16 cellular contexts compared by ENCODE assay signal in the genomic region with DNA sequence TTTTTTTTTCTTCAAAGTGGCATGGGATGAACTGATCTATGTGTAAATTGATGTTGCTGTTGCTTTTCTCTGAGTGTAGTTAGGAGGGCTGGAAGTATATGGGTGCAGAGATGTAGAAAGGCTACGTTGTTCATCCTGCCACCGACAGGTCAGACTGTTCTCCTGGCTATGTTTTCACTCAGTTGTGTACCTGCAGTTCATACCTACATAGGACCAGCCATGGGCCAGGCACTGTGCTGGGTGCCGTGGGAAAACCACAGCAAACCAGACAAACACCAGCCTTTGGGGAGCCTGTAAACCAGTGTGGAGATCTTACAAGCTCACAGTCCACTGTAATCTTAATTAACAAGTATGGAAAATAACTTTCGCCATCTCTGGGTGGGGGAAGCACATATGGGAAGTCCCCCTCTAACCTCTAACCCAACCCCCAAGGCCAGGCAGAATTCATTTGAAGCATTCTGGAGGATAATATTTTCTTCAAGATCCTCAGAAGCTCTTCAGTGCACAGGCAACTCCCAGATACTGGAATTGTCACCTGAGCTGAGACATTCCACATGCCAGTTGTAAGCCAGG. TPM values are rescaled to one million over a fixed set of nuclear protein-coding genes. Genes with fewer than 3 reads are reported as not detected.
DNase-seq lines count a peak whose midpoint lies in the region; ATAC-seq and TF ChIP-seq lines count a peak whose summit lies in the region.
"Had no signal": no experiment of that assay in that cellular context is flagged by ENCODE, and none has a peak within 500 bp of the region (broad histone marks: within the 10 kb centered on the region; RNA-seq: fewer than 3 reads in every experiment).

No MANE protein-coding gene starts in this region.

- H3K36me3 Mint-ChIP-seq in T-helper 2 cell treated with Interferon-gamma antibody and Interleukin-4, amounts not matched to agents 5 μg/mL and 100 μg/mL, for 36 hours (ENCODE audit: low read depth): peaks cover 52% of the 10 kb centered on the region
- peaks cover 67% of the 10 kb centered on the region for H3K36me3 Mint-ChIP-seq in activated T-helper 2 cell treated with anti-CD3 and anti-CD28 coated beads, Interferon-gamma antibody, Interleukin-2, Interleukin-4, amounts not matched to agents 10 μg/mL and 5 μg/mL and 100 μg/mL, durations not matched to agents 14 hours and 24 hours and 36 hours (ENCODE audit: low read depth)
- H3K36me3 Mint-ChIP-seq in progenitor cell of endocrine pancreas (ENCODE audit: insufficient read depth): peaks cover 7% of the 10 kb centered on the region

- no peaks in the 10 kb centered on the region for H3K27me3 Mint-ChIP-seq in T-helper 2 cell treated with Interferon-gamma antibody and Interleukin-4, amounts not matched to agents 5 μg/mL and 100 μg/mL, for 36 hours (ENCODE audit: low read depth)
- no peaks in the 10 kb centered on the region for H3K27me3 Mint-ChIP-seq in activated T-helper 2 cell treated with anti-CD3 and anti-CD28 coated beads, Interferon-gamma antibody, Interleukin-2, Interleukin-4, amounts not matched to agents 10 μg/mL and 5 μg/mL and 100 μg/mL, durations not matched to agents 14 hours and 24 hours and 36 hours (ENCODE audit: low read depth)
- no peaks in the 10 kb centered on the region for H3K27me3 Mint-ChIP-seq in progenitor cell of endocrine pancreas

- H3K36me3 ChIP-seq in sigmoid colon: no peaks in the 10 kb centered on the region
- H3K36me3 ChIP-seq: colonic mucosa, neutrophil had no signal

- no peak for DNase-seq in T-helper 2 cell treated with Interferon-gamma antibody and Interleukin-4, amounts not matched to agents 5 μg/mL and 100 μg/mL, for 36 hours (ENCODE audit: low spot score)
- DNase-seq in T-helper 2 cell (no peak), progenitor cell of endocrine pancreas (ENCODE audit: low spot score, unreplicated experiment) (no peak), sigmoid colon (no peak), GOT3 (lab: John Stamatoyannopoulos, UW) (no peak), NCI-H1417 (lab: John Stamatoyannopoulos, UW) (no peak)
- DNase-seq in activated T-helper 2 cell treated with anti-CD3 and anti-CD28 coated beads, Interferon-gamma antibody, Interleukin-2, Interleukin-4, amounts not matched to agents 10 μg/mL and 5 μg/mL and 100 μg/mL, durations not matched to agents 14 hours and 24 hours and 36 hours (ENCODE audit: low spot score): no peak
- DNase-seq: 8988T, colonic mucosa, GF-D8, IMR-90, NCI-H1105 treated with DMSO at 0.1 percent for 48 hours, PC-9, SW 1271 had no signal

- H3K27me3 ChIP-seq in sigmoid colon: no peaks in the 10 kb centered on the region
- H3K27me3 ChIP-seq: colonic mucosa, neutrophil had no signal

- H3K9me3 ChIP-seq in sigmoid colon: no peaks in the 10 kb centered on the region
- H3K9me3 ChIP-seq: colonic mucosa, neutrophil had no signal

- peak overlapping the region; percentile 79 for H3K27ac Mint-ChIP-seq in T-helper 2 cell treated with Interferon-gamma antibody and Interleukin-4, amounts not matched to agents 5 μg/mL and 100 μg/mL, for 36 hours
- H3K27ac Mint-ChIP-seq in activated T-helper 2 cell treated with anti-CD3 and anti-CD28 coated beads, Interferon-gamma antibody, Interleukin-2, Interleukin-4, amounts not matched to agents 10 μg/mL and 5 μg/mL and 100 μg/mL, durations not matched to agents 14 hours and 24 hours and 36 hours: peak overlapping the region; percentile 88
- H3K27ac Mint-ChIP-seq in progenitor cell of endocrine pancreas: peak overlapping the region; percentile 70

- no peak for TF ChIP-seq CTCF in progenitor cell of endocrine pancreas (IDR thresholded peaks at IDR 0.05; ENCODE audit: unreplicated experiment)
- TF ChIP-seq CTCF in sigmoid colon (IDR thresholded peaks at IDR 0.05): no peak

- H3K4me1 ChIP-seq in sigmoid colon: peaks cover 0 to 60% (median 44%) of the 10 kb centered on the region in 4 donors
- H3K4me1 ChIP-seq: colonic mucosa had no signal

- H3K9me3 Mint-ChIP-seq in T-helper 2 cell treated with Interferon-gamma antibody and Interleukin-4, amounts not matched to agents 5 μg/mL and 100 μg/mL, for 36 hours: no peaks in the 10 kb centered on the region
- H3K9me3 Mint-ChIP-seq in activated T-helper 2 cell treated with anti-CD3 and anti-CD28 coated beads, Interferon-gamma antibody, Interleukin-2, Interleukin-4, amounts not matched to agents 10 μg/mL and 5 μg/mL and 100 μg/mL, durations not matched to agents 14 hours and 24 hours and 36 hours: no peaks in the 10 kb centered on the region
- no peaks in the 10 kb centered on the region for H3K9me3 Mint-ChIP-seq in progenitor cell of endocrine pancreas (ENCODE audit: low read depth)

- TF ChIP-seq EP300 in sigmoid colon (IDR thresholded peaks at IDR 0.05): no peak

- H3K4me1 Mint-ChIP-seq in T-helper 2 cell treated with Interferon-gamma antibody and Interleukin-4, amounts not matched to agents 5 μg/mL and 100 μg/mL, for 36 hours (ENCODE audit: low read depth): peaks cover 84% of the 10 kb centered on the region
- H3K4me1 Mint-ChIP-seq in activated T-helper 2 cell treated with anti-CD3 and anti-CD28 coated beads, Interferon-gamma antibody, Interleukin-2, Interleukin-4, amounts not matched to agents 10 μg/mL and 5 μg/mL and 100 μg/mL, durations not matched to agents 14 hours and 24 hours and 36 hours (ENCODE audit: low read depth): peaks cover 89% of the 10 kb centered on the region
- peaks cover 37% of the 10 kb centered on the region for H3K4me1 Mint-ChIP-seq in progenitor cell of endocrine pancreas (ENCODE audit: low read depth)

- peak overlapping the region; percentile 68 for H3K4me3 Mint-ChIP-seq in T-helper 2 cell treated with Interferon-gamma antibody and Interleukin-4, amounts not matched to agents 5 μg/mL and 100 μg/mL, for 36 hours
- peak overlapping the region; percentile 31 for H3K4me3 Mint-ChIP-seq in activated T-helper 2 cell treated with anti-CD3 and anti-CD28 coated beads, Interferon-gamma antibody, Interleukin-2, Interleukin-4, amounts not matched to agents 10 μg/mL and 5 μg/mL and 100 μg/mL, durations not matched to agents 14 hours and 24 hours and 36 hours (ENCODE audit: low read depth)
- H3K4me3 Mint-ChIP-seq in progenitor cell of endocrine pancreas (ENCODE audit: low read depth): no peak overlapping the region

- no peak overlapping the region for H3K4me3 ChIP-seq in sigmoid colon
- H3K4me3 ChIP-seq: colonic mucosa, PC-9 had no signal

- 67 to 87% methylated on average over 4 of the region's 4 CpGs for WGBS in sigmoid colon, 2 donors

- intact Hi-C loops in activated T-helper 2 cell treated with anti-CD3 and anti-CD28 coated beads, Interferon-gamma antibody, Interleukin-2, Interleukin-4, amounts not matched to agents 10 μg/mL and 5 μg/mL and 100 μg/mL, durations not matched to agents 14 hours and 24 hours and 36 hours (cut with micrococcal nuclease): loop anchor here (1.0 kb wide), 1 partner anchor 13 kb away; no protein-coding TSS in a partner anchor
- intact Hi-C loops in sigmoid colon (cut with DNase I): no loop called here

- no peak for TF ChIP-seq POLR2A in sigmoid colon (IDR thresholded peaks at IDR 0.05)

- no peak overlapping the region for H3K27ac ChIP-seq in sigmoid colon
- H3K27ac ChIP-seq: colonic mucosa, neutrophil, PC-9 had no signal

- ATAC-seq in HG02610 (IDR thresholded peaks at IDR 0.05; ENCODE audit: unreplicated experiment): peak; percentile 40

RNA-seq across cellular contexts. Expression of a gene that starts 12.7 kb away (rescaled TPM):
- total RNA-seq in activated T-helper 2 cell treated with anti-CD3 and anti-CD28 coated beads, Interferon-gamma antibody, Interleukin-2, Interleukin-4, amounts not matched to agents 10 μg/mL and 5 μg/mL and 100 μg/mL, durations not matched to agents 14 hours and 24 hours and 36 hours: 72.4 and 73.9 TPM in 2 replicates
- total RNA-seq in progenitor cell of endocrine pancreas: 92.5 TPM in 2 replicates
- total RNA-seq in sigmoid colon: 10 to 100 TPM; 39.2 to 56.1 (median 53.7) TPM
- polyA plus RNA-seq in sigmoid colon: 10 to 100 TPM; 36.4 to 59.9 (median 41.4) TPM
